In genomic region chr13:113448885-113449692, GRCh38 we compare ENCODE assay signal across 1 cellular context.
A peak's percentile ranks its signal among the peaks of the same experiment; 100 is the strongest.
TF ChIP-seq lines count a peak whose summit lies in the region.

No MANE protein-coding gene starts in this region.

TF ChIP-seq in HepG2, 621 proteins besides CTCF, POLR2A, EP300 and RAD21 (continued from another document and continues in another):
- peak; percentile 86 for TF ChIP-seq ARID4A (CRISPR knock-in tag; IDR thresholded peaks at IDR 0.05; ENCODE audit: borderline replicate concordance)
- TF ChIP-seq BORCS8-MEF2B (CRISPR knock-in tag; IDR thresholded peaks at IDR 0.05): peak; percentile 26; the same call in 1 of the 2 replicates
- TF ChIP-seq TFE3 (CRISPR knock-in tag; IDR thresholded peaks at IDR 0.05): 0 out of 2 replicates have a peak, but pooled peaks have one; percentile 19
- TF ChIP-seq ZNF547 (CRISPR knock-in tag; IDR thresholded peaks at IDR 0.05): 0 out of 2 replicates have a peak, but pooled peaks have one; percentile 31
- TF ChIP-seq PITX1 (CRISPR knock-in tag; IDR thresholded peaks at IDR 0.05): 0 out of 2 replicates have a peak, but pooled peaks have one; percentile 9
- TF ChIP-seq ZNF430 (CRISPR knock-in tag; IDR thresholded peaks at IDR 0.05): peak; percentile 74; the same call in 1 of the 2 replicates
- peak; percentile 93 for TF ChIP-seq ZNF687 (CRISPR knock-in tag; IDR thresholded peaks at IDR 0.05)
- TF ChIP-seq ZNF883 (CRISPR knock-in tag; IDR thresholded peaks at IDR 0.05; ENCODE audit: not compliant biosample characterization): peak; percentile 74
- no peak for TF ChIP-seq ZUFSP (CRISPR knock-in tag; IDR thresholded peaks at IDR 0.05; ENCODE audit: borderline replicate concordance)
- TF ChIP-seq ZBTB4 (CRISPR knock-in tag; IDR thresholded peaks at IDR 0.05; ENCODE audit: borderline replicate concordance): peak; percentile 93
- peak; percentile 35 for TF ChIP-seq TBL1XR1 (IDR thresholded peaks at IDR 0.05; ENCODE audit: borderline replicate concordance, low read length, partially characterized antibody)
- peak; percentile 99 for TF ChIP-seq ZMYM2 (CRISPR knock-in tag; IDR thresholded peaks at IDR 0.05)
- TF ChIP-seq ZNF749 (CRISPR knock-in tag; IDR thresholded peaks at IDR 0.05; ENCODE audit: borderline replicate concordance): peak; percentile 55; the same call in 1 of the 2 replicates
- TF ChIP-seq ZMYM3 (CRISPR knock-in tag; IDR thresholded peaks at IDR 0.05): peak; percentile 97
- TF ChIP-seq ASH2L (IDR thresholded peaks at IDR 0.05; ENCODE audit: insufficient read length, low read depth, low read length): peak; percentile 59
- TF ChIP-seq SRF (IDR thresholded peaks at IDR 0.05; ENCODE audit: low read depth, low read length): peak; percentile 39; the same call in 1 of the 2 replicates
- TF ChIP-seq ZNF556 (CRISPR knock-in tag; IDR thresholded peaks at IDR 0.05; ENCODE audit: borderline replicate concordance): peak; percentile 90
- TF ChIP-seq KLF15 (CRISPR knock-in tag; IDR thresholded peaks at IDR 0.05; ENCODE audit: borderline replicate concordance): no peak
- peak in 1 of 2 experiments; percentile 84; a peak in 2 of 4 replicates for TF ChIP-seq HMGXB4 (CRISPR knock-in tag; IDR thresholded peaks at IDR 0.05; ENCODE audit: borderline replicate concordance in 1 of 2, low read depth in 1 of 2)
- peak; percentile 61; the same call in 1 of the 2 replicates for TF ChIP-seq GMEB1 (CRISPR knock-in tag; IDR thresholded peaks at IDR 0.05; ENCODE audit: borderline replicate concordance)
- peak; percentile 57; the same call in 1 of the 2 replicates for TF ChIP-seq NCOR1 (IDR thresholded peaks at IDR 0.05; ENCODE audit: borderline replicate concordance, low read length)
- TF ChIP-seq ZNF350 (CRISPR knock-in tag; IDR thresholded peaks at IDR 0.05; ENCODE audit: borderline replicate concordance, low read depth): peak; percentile 95; the same call in 1 of the 2 replicates
- 0 out of 2 replicates have a peak, but pooled peaks have one; percentile 44 for TF ChIP-seq ZHX1 (CRISPR knock-in tag; IDR thresholded peaks at IDR 0.05; ENCODE audit: low read depth)
- TF ChIP-seq ZEB1 (IDR thresholded peaks at IDR 0.05; ENCODE audit: insufficient replicate concordance, low read depth): peak; percentile 81
- peak; percentile 72 for TF ChIP-seq ZFY (CRISPR knock-in tag; IDR thresholded peaks at IDR 0.05)
- TF ChIP-seq NR2F6 (IDR thresholded peaks at IDR 0.05): peak; percentile 35; the same call in 1 of the 2 replicates
- no peak; the same call in 1 of the 2 replicates for TF ChIP-seq NR2F6 (CRISPR knock-in tag; IDR thresholded peaks at IDR 0.05)
- TF ChIP-seq MXI1 (IDR thresholded peaks at IDR 0.05; ENCODE audit: borderline replicate concordance, low read depth, low read length): peak; percentile 49; the same call in 1 of the 3 replicates
